12 cellular contexts compared by ENCODE assay signal in genomic region chr20:64212750-64213149, GRCh38. TPM values are rescaled to one million over a fixed set of nuclear protein-coding genes. Genes with fewer than 3 reads are reported as not detected.
DNase-seq lines count a peak whose midpoint lies in the region; ATAC-seq and TF ChIP-seq lines count a peak whose summit lies in the region.
"Had no signal": no experiment of that assay in that cellular context is flagged by ENCODE, and none has a peak within 500 bp of the region (broad histone marks: within the 10 kb centered on the region; RNA-seq: fewer than 3 reads in every experiment).

No MANE protein-coding gene starts in this region.

- H3K9me3 ChIP-seq in psoas muscle (no peaks in the 10 kb centered on the region), esophagus squamous epithelium (no peaks in the 10 kb centered on the region)

- H3K36me3 ChIP-seq in psoas muscle (ENCODE audit: insufficient read depth in 1 of 2, low read depth in 1 of 2): no peaks in the 10 kb centered on the region
- no peaks in the 10 kb centered on the region for H3K36me3 ChIP-seq in esophagus squamous epithelium

- intact Hi-C loops in left cardiac atrium (cut with DNase I): loop anchor here in 1 of 2 donors (5.0 kb wide), 1 partner anchor 45 kb away; the partner anchor contains the start of gene PCMTD2
- intact Hi-C loops in psoas muscle (cut with DNase I): no loop called here
- intact Hi-C loops in posterior vena cava (cut with DNase I): no loop called here
- intact Hi-C loops in esophagus squamous epithelium (cut with DNase I): no loop called here

- 18 to 30% (median 22%) methylated on average over 8 of the region's 8 CpGs for WGBS in psoas muscle, 3 donors
- 50 to 70% methylated on average over 2 to 5 of the region's 8 CpGs for WGBS in esophagus squamous epithelium, 2 donors

- DNase-seq in EH (ENCODE audit: low read depth) (peak; percentile 59), amniotic epithelial cell (ENCODE audit: low read depth) (peak; percentile 78), left cardiac atrium (peak; percentile 65), psoas muscle (peak; percentile 37 to 67), HuH-7 (ENCODE audit: low spot score) (no peak), posterior vena cava (ENCODE audit: low spot score) (no peak), esophagus squamous epithelium (lab: John Stamatoyannopoulos, UW) (no peak)
- no peak for DNase-seq in activated CD8-positive, alpha-beta memory T cell treated with anti-CD3 and anti-CD28 coated beads, Interleukin-2, amount 50 U/mL, for 48 hours
- DNase-seq: AML-193; naive thymus-derived CD4-positive, alpha-beta T cell; NCI-H1694; stimulated activated CD4-positive, alpha-beta T cell treated with anti-CD3 and anti-CD28 coated beads, Interleukin-4, amount 100 ng/mL, for 1 hour had no signal

- ATAC-seq in left cardiac atrium (peak; percentile 82 to 91), psoas muscle (peak; percentile 65 to 88 (median 76))
- ATAC-seq: naive thymus-derived CD4-positive, alpha-beta T cell had no signal

- TF ChIP-seq CTCF in psoas muscle (IDR thresholded peaks at IDR 0.05): no peak
- TF ChIP-seq CTCF in esophagus squamous epithelium (IDR thresholded peaks at IDR 0.05): no peak

- H3K4me1 ChIP-seq in psoas muscle: peaks cover 31% of the 10 kb centered on the region
- H3K4me1 ChIP-seq in esophagus squamous epithelium: peaks cover 0 to 35% (median 10%) of the 10 kb centered on the region in 3 donors

- H3K4me3 ChIP-seq in psoas muscle: no peak overlapping the region
- H3K4me3 ChIP-seq in esophagus squamous epithelium: no peak overlapping the region

- H3K27ac ChIP-seq in psoas muscle (peak overlapping the region; percentile 23), esophagus squamous epithelium (peak overlapping the region in 1 of 4 donors; percentile 17)

- H3K27me3 ChIP-seq in psoas muscle (ENCODE audit: insufficient read depth in 3 of 3, low read length in 2 of 3) (no peaks in the 10 kb centered on the region), esophagus squamous epithelium (no peaks in the 10 kb centered on the region)

- TF ChIP-seq POLR2A in esophagus squamous epithelium (IDR thresholded peaks at IDR 0.05): no peak

RNA-seq across cellular contexts. Expression of gene PCMTD2, which starts 42.8 kb away (rescaled TPM):
- total RNA-seq in left cardiac atrium (10 to 100 TPM; 54.9 to 76.4 TPM), psoas muscle (10 to 100 TPM; 37.7 to 47.3 (median 41.7) TPM), posterior vena cava (10 to 100 TPM; 25.1 to 27.0 TPM), esophagus squamous epithelium (10 to 100 TPM; 34.5 to 58.9 (median 47.8) TPM)
- 10 to 100 TPM; 11.7 to 37.8 (median 17.4) TPM for polyA plus RNA-seq in psoas muscle

RNA-seq across cellular contexts. Expression of gene MYT1, which starts 48.5 kb away (rescaled TPM):
- under 1 TPM; 0.21 to 0.34 TPM for total RNA-seq in left cardiac atrium
- total RNA-seq in psoas muscle: not detected
- under 1 TPM in 1 of 3 donors, not detected in 2; under 0.01 TPM for polyA plus RNA-seq in psoas muscle
- not detected for total RNA-seq in posterior vena cava
- total RNA-seq in esophagus squamous epithelium: not detected
- total RNA-seq: naive thymus-derived CD4-positive, alpha-beta T cell had no signal
- polyA plus RNA-seq: naive thymus-derived CD4-positive, alpha-beta T cell had no signal

Comparison
In these comparisons a context has a peak if more than half of its experiments do, and no peak if none do; other contexts are left out.
1. DNase-seq: peak in EH (single experiment), amniotic epithelial cell (single experiment), left cardiac atrium (single experiment) and psoas muscle (2 of 2); none in HuH-7 (single experiment), activated CD8-positive, alpha-beta memory T cell treated with anti-CD3 and anti-CD28 coated beads, Interleukin-2, amount 50 U/mL, for 48 hours (single experiment), posterior vena cava (single experiment) and esophagus squamous epithelium (single experiment).